Comparison of ENCODE assay signal across 8 cellular contexts in genomic region chr10:17025444-17026295, GRCh38.
DNase-seq lines count a peak whose midpoint lies in the region; ATAC-seq and FAIRE-seq lines count a peak whose summit lies in the region.

No MANE protein-coding gene starts in this region.

- no peaks in the 10 kb centered on the region for H3K9me3 ChIP-seq in mucosa of rectum (ENCODE audit: control insufficient read depth in 2 of 2, low read length in 2 of 2)

- H3K27ac ChIP-seq in cingulate gyrus (ENCODE audit: low read depth, low read length) (peak overlapping the region; percentile 21), mucosa of rectum (ENCODE audit: low read depth in 2 of 2, low read length in 2 of 2) (peak overlapping the region; percentile 58 to 64)

- H3K4me1 ChIP-seq in mucosa of rectum (ENCODE audit: control insufficient read depth in 2 of 2, insufficient read depth in 2 of 2, low read length in 2 of 2): peaks cover 3 to 9% of the 10 kb centered on the region in 2 donors

- no peak overlapping the region for H3K4me3 ChIP-seq in mucosa of rectum (ENCODE audit: low read length in 2 of 2)

- no peak for ATAC-seq in left lobe of liver
- ATAC-seq in HG02678 (IDR thresholded peaks at IDR 0.05; ENCODE audit: unreplicated experiment): no peak

- no peak overlapping the region for H3K9ac ChIP-seq in mucosa of rectum (ENCODE audit: low read depth in 1 of 2, low read length in 2 of 2)

- H3K36me3 ChIP-seq in mucosa of rectum (ENCODE audit: control insufficient read depth in 2 of 2, insufficient read depth in 2 of 2, low read length in 2 of 2): no peaks in the 10 kb centered on the region

- peak; percentile 74 for FAIRE-seq in HTR-8/SVneo (lab: Jason Lieb, UNC)

- no peaks in the 10 kb centered on the region for H3K27me3 ChIP-seq in mucosa of rectum (ENCODE audit: control insufficient read depth in 2 of 2, insufficient read depth in 2 of 2, low read length in 2 of 2)

- peak; percentile 21 for DNase-seq in HTR-8/SVneo (ENCODE audit: insufficient read length, low spot score)
- peak; percentile 66 to 70 for DNase-seq in activated CD4-positive, alpha-beta T cell treated with anti-CD3 and anti-CD28 coated beads for 4 hours
- peak; percentile 57 to 70 for DNase-seq in stimulated activated CD8-positive, alpha-beta memory T cell treated with anti-CD3 and anti-CD28 coated beads, Interleukin-7, amount 100 ng/mL, for 4 hours (ENCODE audit: low read depth in 2 of 2)
- DNase-seq in NCI-H510A treated with DMSO at 0.1 percent for 48 hours (lab: John Stamatoyannopoulos, UW): no peak
- DNase-seq in left lobe of liver (ENCODE audit: low spot score): no peak

Comparison
In these comparisons a context has a peak if more than half of its experiments do, and no peak if none do; other contexts are left out.
1. DNase-seq: peak in HTR-8/SVneo (single experiment), activated CD4-positive, alpha-beta T cell treated with anti-CD3 and anti-CD28 coated beads for 4 hours (2 of 2) and stimulated activated CD8-positive, alpha-beta memory T cell treated with anti-CD3 and anti-CD28 coated beads, Interleukin-7, amount 100 ng/mL, for 4 hours (2 of 2); none in NCI-H510A treated with DMSO at 0.1 percent for 48 hours (single experiment) and left lobe of liver (single experiment).